Comparison of ENCODE assay signal across 21 cellular contexts in the genomic region with DNA sequence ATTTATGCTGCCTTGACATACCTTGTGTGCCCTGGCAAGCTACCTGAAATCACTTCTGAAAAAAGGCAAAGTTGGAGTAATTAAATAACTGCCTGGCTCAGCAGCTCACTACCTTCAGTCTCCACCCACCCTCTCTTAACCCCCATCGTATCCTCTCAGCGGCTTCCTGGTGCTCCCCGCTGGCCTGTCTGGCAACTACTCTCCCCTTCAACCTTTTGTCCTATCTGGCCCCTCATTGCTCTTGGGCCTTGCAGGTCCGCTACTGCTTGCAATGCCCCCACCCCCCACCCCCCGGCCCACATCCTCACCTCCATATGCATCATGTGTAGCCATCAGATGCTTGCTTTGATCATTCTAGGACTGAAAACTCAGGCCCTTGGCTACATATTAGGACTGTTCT.
"Had no signal": no experiment of that assay in that cellular context is flagged by ENCODE, and none has a peak within 500 bp of the region (broad histone marks: within the 10 kb centered on the region; RNA-seq: fewer than 3 reads in every experiment).

No MANE protein-coding gene starts in this region.

- H3K9me3 Mint-ChIP-seq: activated CD4-positive, alpha-beta memory T cell treated with anti-CD3 and anti-CD28 coated beads for 36 hours; activated CD4-positive, alpha-beta T cell treated with anti-CD3 and anti-CD28 coated beads, Interleukin-2, amount 10 ng/mL, durations not matched to agents 7 days and 5 days; activated naive CD4-positive, alpha-beta T cell treated with anti-CD3 and anti-CD28 coated beads, Interleukin-2, amount 50 U/mL, for 24 hours; activated T-helper 1 cell treated with anti-CD3 and anti-CD28 coated beads, Interleukin-12 subunit alpha, Interleukin-12 subunit beta, Interleukin-2, Interleukin-4 antibody, amounts not matched to agents 30 ng/mL and 10 ng/mL and 1 ng/mL, durations not matched to agents 14 hours and 24 hours and 36 hours had no signal

- H3K27ac ChIP-seq: breast epithelium, KMS-11 had no signal

- H3K36me3 ChIP-seq: breast epithelium had no signal

- H3K4me3 ChIP-seq: breast epithelium had no signal

- ATAC-seq: PC-3 had no signal

- H3K9me3 ChIP-seq: breast epithelium had no signal

- DNase-seq: activated CD4-positive, alpha-beta memory T cell treated with anti-CD3 and anti-CD28 coated beads for 36 hours; activated CD4-positive, alpha-beta T cell treated with anti-CD3 and anti-CD28 coated beads, Interleukin-2, amount 10 ng/mL, durations not matched to agents 7 days and 5 days; activated CD4-positive, CD25-positive, alpha-beta regulatory T cell; activated CD8-positive, alpha-beta memory T cell treated with anti-CD3 and anti-CD28 coated beads, Interleukin-2, amount 50 U/mL, for 4 hours; activated effector memory CD4-positive, alpha-beta T cell treated with Interleukin-2 at 50 U/mL for 16 hours; activated naive CD4-positive, alpha-beta T cell; aorta; caudate nucleus; NCI-H1092; NCI-H1417; NCI-H2029 treated with DMSO at 0.1 percent for 48 hours; NCI-H446; NCI-H524; PC-3; SHP77 treated with DMSO at 0.1 percent for 48 hours; T-helper 2 cell; T1000 had no signal

- H3K36me3 Mint-ChIP-seq: activated CD4-positive, alpha-beta memory T cell treated with anti-CD3 and anti-CD28 coated beads for 36 hours; activated naive CD4-positive, alpha-beta T cell treated with anti-CD3 and anti-CD28 coated beads, Interleukin-2, amount 50 U/mL, for 24 hours had no signal

- H3K4me3 Mint-ChIP-seq: activated CD4-positive, alpha-beta memory T cell treated with anti-CD3 and anti-CD28 coated beads for 36 hours; activated CD4-positive, alpha-beta T cell treated with anti-CD3 and anti-CD28 coated beads, Interleukin-2, amount 10 ng/mL, durations not matched to agents 7 days and 5 days; activated naive CD4-positive, alpha-beta T cell treated with anti-CD3 and anti-CD28 coated beads, Interleukin-2, amount 50 U/mL, for 24 hours; activated T-helper 1 cell treated with anti-CD3 and anti-CD28 coated beads, Interleukin-12 subunit alpha, Interleukin-12 subunit beta, Interleukin-2, Interleukin-4 antibody, amounts not matched to agents 30 ng/mL and 10 ng/mL and 1 ng/mL, durations not matched to agents 14 hours and 24 hours and 36 hours had no signal

- H3K27ac Mint-ChIP-seq: activated CD4-positive, alpha-beta memory T cell treated with anti-CD3 and anti-CD28 coated beads for 36 hours; activated CD4-positive, alpha-beta T cell treated with anti-CD3 and anti-CD28 coated beads, Interleukin-2, amount 10 ng/mL, durations not matched to agents 7 days and 5 days; activated T-helper 1 cell treated with anti-CD3 and anti-CD28 coated beads, Interleukin-12 subunit alpha, Interleukin-12 subunit beta, Interleukin-2, Interleukin-4 antibody, amounts not matched to agents 30 ng/mL and 10 ng/mL and 1 ng/mL, durations not matched to agents 14 hours and 24 hours and 36 hours had no signal

- H3K4me1 ChIP-seq: breast epithelium had no signal

- H3K27me3 Mint-ChIP-seq: activated CD4-positive, alpha-beta memory T cell treated with anti-CD3 and anti-CD28 coated beads for 36 hours; activated CD4-positive, alpha-beta T cell treated with anti-CD3 and anti-CD28 coated beads, Interleukin-2, amount 10 ng/mL, durations not matched to agents 7 days and 5 days; activated naive CD4-positive, alpha-beta T cell treated with anti-CD3 and anti-CD28 coated beads, Interleukin-2, amount 50 U/mL, for 24 hours had no signal
